In genomic region chr2:109331864-109332848, GRCh38 we compare ENCODE assay signal across 9 cellular contexts.
DNase-seq lines count a peak whose midpoint lies in the region; ATAC-seq and TF ChIP-seq lines count a peak whose summit lies in the region.
"Had no signal": no experiment of that assay in that cellular context is flagged by ENCODE, and none has a peak within 500 bp of the region (broad histone marks: within the 10 kb centered on the region; RNA-seq: fewer than 3 reads in every experiment).

No MANE protein-coding gene starts in this region.

- no peaks in the 10 kb centered on the region for H3K36me3 ChIP-seq in smooth muscle cell (ENCODE audit: low read depth)

- H2AFZ ChIP-seq in smooth muscle cell (ENCODE audit: low read depth), result no peak overlapping the region

- DNase-seq in EL (peak; percentile 98), NCI-H69 (lab: John Stamatoyannopoulos, UW) (peak; percentile 3), astrocyte of the cerebellum (ENCODE audit: low read depth) (peak; percentile 73), iPS-NIHi11 (ENCODE audit: low spot score) (peak; percentile 26), smooth muscle cell (lab: John Stamatoyannopoulos, UW; ENCODE audit: unreplicated experiment) (peak; percentile 63), NOMO-1 treated with DMSO at 0.1 percent for 48 hours (lab: John Stamatoyannopoulos, UW; ENCODE audit: unreplicated experiment) (no peak)

- in situ Hi-C loops in astrocyte of the cerebellum (cut with HindIII; ENCODE audit: low sequenced_read_pairs), result no loop called here

- H3K9ac ChIP-seq in smooth muscle cell (ENCODE audit: low read depth), result peak overlapping the region; percentile 3

- 38% methylated on average over 24 of the region's 24 CpGs for whole genome bisulfite sequencing in smooth muscle cell (ENCODE audit: low lambda C conversion rate)

- no peaks in the 10 kb centered on the region for H3K27me3 ChIP-seq in smooth muscle cell (ENCODE audit: low read depth)

- H3K4me1 ChIP-seq in smooth muscle cell (ENCODE audit: low read depth), result peaks cover 21% of the 10 kb centered on the region

- no peaks in the 10 kb centered on the region for H4K20me1 ChIP-seq in smooth muscle cell (ENCODE audit: low read depth)

- H3K4me2 ChIP-seq in smooth muscle cell, result peak overlapping the region; percentile 72

- H3K9me3 ChIP-seq in smooth muscle cell (replicated peaks; ENCODE audit: low read depth), result no peaks in the 10 kb centered on the region

- H3K4me3 ChIP-seq in astrocyte of the cerebellum (ENCODE audit: low read depth, low read length) (no peak overlapping the region), smooth muscle cell (no peak overlapping the region)

- TF ChIP-seq CTCF in astrocyte of the cerebellum (IDR thresholded peaks at IDR 0.05; ENCODE audit: low read depth, low read length, missing control alignments) (no peak), smooth muscle cell (IDR thresholded peaks at IDR 0.05; ENCODE audit: borderline replicate concordance, insufficient read depth, poor library complexity, severe bottlenecking) (no peak)

- peaks cover 19% of the 10 kb centered on the region for H3K79me2 ChIP-seq in smooth muscle cell (ENCODE audit: low read depth)

- ATAC-seq in HG02588 (IDR thresholded peaks at IDR 0.05; ENCODE audit: unreplicated experiment) (peak; percentile 36), GM21717 (IDR thresholded peaks at IDR 0.05; ENCODE audit: unreplicated experiment) (no peak)

- no peaks in the 10 kb centered on the region for H3F3A ChIP-seq in smooth muscle cell (ENCODE audit: low read depth)

- H3K27ac ChIP-seq in smooth muscle cell (ENCODE audit: low read depth), result peak overlapping the region; percentile 86
- H3K27ac ChIP-seq: VCaP had no signal
